In the genomic region with DNA sequence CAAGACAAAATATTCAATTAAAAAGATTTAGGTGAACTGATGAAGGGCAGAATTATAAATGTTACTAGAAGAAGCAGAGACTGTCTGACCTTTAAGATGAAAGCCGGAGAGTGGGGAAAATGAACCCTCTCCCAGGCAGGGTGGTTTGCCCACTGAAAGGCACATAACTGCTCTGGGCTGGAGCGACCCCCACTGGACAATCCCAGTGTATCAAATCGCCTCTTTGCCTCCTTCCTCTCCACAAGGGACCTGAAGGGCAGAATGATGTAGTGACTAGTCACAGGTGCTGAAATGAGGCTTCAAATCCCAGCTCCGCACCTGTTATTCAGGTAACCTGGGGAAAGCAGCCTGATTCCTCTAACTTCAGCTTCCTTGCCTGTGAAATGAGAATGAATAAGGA, we compare ENCODE assay signal across 14 cellular contexts.
A peak's percentile ranks its signal among the peaks of the same experiment; 100 is the strongest.
DNase-seq lines count a peak whose midpoint lies in the region; ATAC-seq, FAIRE-seq and TF ChIP-seq lines count a peak whose summit lies in the region.
"Had no signal": no experiment of that assay in that cellular context is flagged by ENCODE, and none has a peak within 500 bp of the region (broad histone marks: within the 10 kb centered on the region; RNA-seq: fewer than 3 reads in every experiment).

No MANE protein-coding gene starts in this region.

- no peak for ATAC-seq in activated CD4-positive, alpha-beta T cell treated with anti-CD3 and anti-CD28 coated beads for 36 hours
- ATAC-seq in K562 (no peak), GM21381 (IDR thresholded peaks at IDR 0.05; ENCODE audit: unreplicated experiment) (no peak), GM21717 (IDR thresholded peaks at IDR 0.05; ENCODE audit: unreplicated experiment) (no peak)

- no peaks in the 10 kb centered on the region for H3K79me2 ChIP-seq in K562 (ENCODE audit: control insufficient read depth, insufficient read depth, low read length)

- no peak overlapping the region for H3K4me3 ChIP-seq in K562

- H3K9me1 ChIP-seq in K562 (ENCODE audit: control insufficient read depth, insufficient read depth, low read length) = no peaks in the 10 kb centered on the region

- no peak overlapping the region for H3K27ac ChIP-seq in K562 (ENCODE audit: extremely low read depth, low read depth, low read length)

- no peak; a peak in 1 of 4 replicates for TF ChIP-seq RAD21 in K562 (CRISPR knock-in tag; conservative IDR thresholded peaks at IDR 0.05 in 1 of 2, IDR thresholded peaks at IDR 0.05 in 1 of 2)

- H3K9me3 ChIP-seq in K562 (replicated peaks; ENCODE audit: control insufficient read depth, insufficient read depth, low read depth, low read length) = no peaks in the 10 kb centered on the region

- DNase-seq in activated CD4-positive, alpha-beta T cell treated with anti-CD3 and anti-CD28 coated beads for 36 hours = peak; percentile 11
- DNase-seq in activated CD4-positive, alpha-beta T cell treated with anti-CD3 and anti-CD28 coated beads, Interleukin-2, amount 50 U/mL, for 4 hours = no peak
- peak; percentile 20 for DNase-seq in HuH-7 (ENCODE audit: low spot score)
- DNase-seq in K562 (ENCODE audit: extremely low read depth in 1 of 4, low spot score in 3 of 4) = peak; percentile 6 to 12 (median 8)
- peak; percentile 20 for DNase-seq in pons (ENCODE audit: low spot score)
- no peak for DNase-seq in occipital lobe (lab: John Stamatoyannopoulos, UW)
- DNase-seq: activated CD8-positive, alpha-beta memory T cell treated with anti-CD3 and anti-CD28 coated beads, Interleukin-2, amount 50 U/mL, for 4 hours; activated naive CD8-positive, alpha-beta T cell treated with anti-CD3 and anti-CD28 coated beads, Interleukin-2, amount 10 ng/mL, durations not matched to agents 7 days and 5 days; cortex of kidney; DND-41; NCI-H1417 treated with DMSO at 0.1 percent for 48 hours; stimulated activated CD4-positive, alpha-beta T cell treated with anti-CD3 and anti-CD28 coated beads, Interleukin-2, amount 100 ng/mL, for 48 hours had no signal

- H3K36me3 Mint-ChIP-seq in activated CD4-positive, alpha-beta T cell treated with anti-CD3 and anti-CD28 coated beads for 36 hours (ENCODE audit: low read depth) = no peaks in the 10 kb centered on the region
- H3K36me3 Mint-ChIP-seq: activated naive CD8-positive, alpha-beta T cell treated with anti-CD3 and anti-CD28 coated beads, Interleukin-2, amount 10 ng/mL, durations not matched to agents 7 days and 5 days had no signal

- TF ChIP-seq CTCF in K562 (IDR thresholded peaks at IDR 0.05 in 2 of 3, conservative IDR thresholded peaks at IDR 0.05 in 1 of 3; ENCODE audit: insufficient read depth in 2 of 3, low read depth in 1 of 3, low read length in 3 of 3) = peak; percentile 41 to 48 (median 42); a peak in 5 of 6 replicates

- H3K9ac ChIP-seq in K562 (ENCODE audit: insufficient read depth in 1 of 2, low read depth in 2 of 2, low read length in 2 of 2) = no peak overlapping the region

- 0% methylated on average over 3 of the region's 4 CpGs for WGBS in K562 (ENCODE audit: insufficient coverage, low coverage, missing lambda C conversion rate)

- no peak overlapping the region for H2AFZ ChIP-seq in K562 (ENCODE audit: low read depth, low read length)

- H4K20me1 ChIP-seq in K562 (replicated peaks; ENCODE audit: control insufficient read depth, insufficient read depth, low read length) = no peaks in the 10 kb centered on the region

- FAIRE-seq in K562 (lab: Jason Lieb, UNC) = no peak

- no peak for TF ChIP-seq EP300 in K562 (IDR thresholded peaks at IDR 0.05; ENCODE audit: low read length)

- intact Hi-C loops in activated CD4-positive, alpha-beta T cell treated with anti-CD3 and anti-CD28 coated beads for 36 hours (cut with DNase I, micrococcal nuclease) = loop anchor here in 1 of 2 experiments (5.0 kb wide), 1 partner anchor 356 kb away; no protein-coding TSS in a partner anchor
- intact Hi-C loops in K562 (cut with micrococcal nuclease) = no loop called here

- BruUV-seq in K562 (replicated peaks; lab: Mats Ljungman, UMichigan) = no TSS peak

- H3K4me3 Mint-ChIP-seq in activated CD4-positive, alpha-beta T cell treated with anti-CD3 and anti-CD28 coated beads for 36 hours = no peak overlapping the region
- H3K4me3 Mint-ChIP-seq: activated naive CD8-positive, alpha-beta T cell treated with anti-CD3 and anti-CD28 coated beads, Interleukin-2, amount 10 ng/mL, durations not matched to agents 7 days and 5 days had no signal

- in situ Hi-C loops in K562 (cut with MboI) = no loop called here

- H3K4me1 ChIP-seq in K562 (replicated peaks in 1 of 2; ENCODE audit: control insufficient read depth in 2 of 2, insufficient read depth in 2 of 2, low read length in 2 of 2) = no peaks in the 10 kb centered on the region

- no peak overlapping the region for H3K27ac Mint-ChIP-seq in activated CD4-positive, alpha-beta T cell treated with anti-CD3 and anti-CD28 coated beads for 36 hours
- H3K27ac Mint-ChIP-seq: activated naive CD8-positive, alpha-beta T cell treated with anti-CD3 and anti-CD28 coated beads, Interleukin-2, amount 10 ng/mL, durations not matched to agents 7 days and 5 days had no signal

- no peaks in the 10 kb centered on the region for H3K4me1 Mint-ChIP-seq in activated CD4-positive, alpha-beta T cell treated with anti-CD3 and anti-CD28 coated beads for 36 hours
- H3K4me1 Mint-ChIP-seq: activated naive CD8-positive, alpha-beta T cell treated with anti-CD3 and anti-CD28 coated beads, Interleukin-2, amount 10 ng/mL, durations not matched to agents 7 days and 5 days had no signal

- no peaks in the 10 kb centered on the region for H3K36me3 ChIP-seq in K562 (ENCODE audit: control insufficient read depth, insufficient read depth, low read length)

- peaks cover 0 to 19% of the 10 kb centered on the region in 2 experiments; a peak in 3 of 5 replicates for H3K27me3 ChIP-seq in K562 (ENCODE audit: control insufficient read depth in 2 of 2, insufficient read depth in 2 of 2, low read length in 2 of 2)

- peaks cover 4% of the 10 kb centered on the region for H3K27me3 Mint-ChIP-seq in activated CD4-positive, alpha-beta T cell treated with anti-CD3 and anti-CD28 coated beads for 36 hours

- no peaks in the 10 kb centered on the region for H3K9me3 Mint-ChIP-seq in activated CD4-positive, alpha-beta T cell treated with anti-CD3 and anti-CD28 coated beads for 36 hours (ENCODE audit: low read depth)
- H3K9me3 Mint-ChIP-seq: activated naive CD8-positive, alpha-beta T cell treated with anti-CD3 and anti-CD28 coated beads, Interleukin-2, amount 10 ng/mL, durations not matched to agents 7 days and 5 days had no signal

- POLR2A ChIA-PET in activated CD4-positive, alpha-beta T cell treated with anti-CD3 and anti-CD28 coated beads for 36 hours (lab: Charles Lee) = no interaction called here
- POLR2A ChIA-PET in K562 (lab: Yijun Ruan, JAX) = no interaction called here

- CTCF ChIA-PET in activated CD4-positive, alpha-beta T cell treated with anti-CD3 and anti-CD28 coated beads for 36 hours (lab: Charles Lee) = no interaction called here
- CTCF ChIA-PET in K562 (lab: Yijun Ruan, JAX; ENCODE audit: low intra/inter-chr PET ratio) = interaction anchor here (0.7 kb wide), 1 partner anchor 354 kb away, joined by 3 read pairs; no protein-coding TSS in a partner anchor

- H3K4me2 ChIP-seq in K562 (ENCODE audit: insufficient read depth, low read length) = no peak overlapping the region

- no peak for TF ChIP-seq POLR2A in K562 (conservative IDR thresholded peaks at IDR 0.05)

TF ChIP-seq in K562, 482 proteins besides CTCF, POLR2A, EP300 and RAD21:
- no peak for TF ChIP-seq PTBP1 (IDR thresholded peaks at IDR 0.05; ENCODE audit: low read depth, low read length)
- TF ChIP-seq, protein P1, sequence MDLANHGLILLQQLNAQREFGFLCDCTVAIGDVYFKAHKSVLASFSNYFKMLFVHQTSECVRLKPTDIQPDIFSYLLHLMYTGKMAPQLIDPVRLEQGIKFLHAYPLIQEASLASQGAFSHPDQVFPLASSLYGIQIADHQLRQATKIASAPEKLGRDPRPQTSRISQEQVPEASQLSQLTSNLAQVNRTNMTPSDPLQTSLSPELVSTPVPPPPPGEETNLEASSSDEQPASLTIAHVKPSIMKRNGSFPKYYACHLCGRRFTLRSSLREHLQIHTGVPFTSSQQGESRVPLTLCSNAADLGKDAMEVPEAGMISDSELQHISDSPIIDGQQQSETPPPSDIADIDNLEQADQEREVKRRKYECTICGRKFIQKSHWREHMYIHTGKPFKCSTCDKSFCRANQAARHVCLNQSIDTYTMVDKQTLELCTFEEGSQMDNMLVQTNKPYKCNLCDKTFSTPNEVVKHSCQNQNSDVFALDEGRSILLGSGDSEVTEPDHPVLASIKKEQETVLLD (IDR thresholded peaks at IDR 0.05) = no peak
- no peak for TF ChIP-seq SIRT6 (IDR thresholded peaks at IDR 0.05; ENCODE audit: low read depth, low read length)
- TF ChIP-seq IFI16 (CRISPR knock-in tag; IDR thresholded peaks at IDR 0.05) = no peak
- no peak for TF ChIP-seq BACH1 (tag; IDR thresholded peaks at IDR 0.05)
TF ChIP-seq in K562: peak in this region for 0.

Comparison
In these comparisons a context has a peak if more than half of its experiments do, and no peak if none do; other contexts are left out.
1. DNase-seq: peak in activated CD4-positive, alpha-beta T cell treated with anti-CD3 and anti-CD28 coated beads for 36 hours (single experiment), HuH-7 (single experiment), K562 (4 of 4) and pons (single experiment); none in activated CD4-positive, alpha-beta T cell treated with anti-CD3 and anti-CD28 coated beads, Interleukin-2, amount 50 U/mL, for 4 hours (0 of 2) and occipital lobe (single experiment).